In genomic region chr2:174585657-174586056, GRCh38 we compare ENCODE assay signal across 17 cellular contexts. TPM values are rescaled to one million over a fixed set of nuclear protein-coding genes. Genes with fewer than 3 reads are reported as not detected.
A peak's percentile ranks its signal among the peaks of the same experiment; 100 is the strongest.
DNase-seq lines count a peak whose midpoint lies in the region; ATAC-seq lines count a peak whose summit lies in the region.
"Had no signal": no experiment of that assay in that cellular context is flagged by ENCODE, and none has a peak within 500 bp of the region (broad histone marks: within the 10 kb centered on the region; RNA-seq: fewer than 3 reads in every experiment).

No MANE protein-coding gene starts in this region.

- intact Hi-C loops in activated T-helper 2 cell treated with anti-CD3 and anti-CD28 coated beads, Interferon-gamma antibody, Interleukin-2, Interleukin-4, amounts not matched to agents 10 μg/mL and 5 μg/mL and 100 μg/mL, durations not matched to agents 14 hours and 24 hours and 36 hours (cut with micrococcal nuclease): no loop called here

- no peaks in the 10 kb centered on the region for H3K27me3 ChIP-seq in HUES6 (ENCODE audit: control insufficient read depth, insufficient read depth, low read length)
- H3K27me3 ChIP-seq in GM23248 (replicated peaks; ENCODE audit: insufficient read depth): no peaks in the 10 kb centered on the region
- H3K27me3 ChIP-seq: brain microvascular endothelial cell, heart left ventricle, sigmoid colon, tibial artery had no signal

- H3K27me3 Mint-ChIP-seq in activated T-helper 2 cell treated with anti-CD3 and anti-CD28 coated beads, Interferon-gamma antibody, Interleukin-2, Interleukin-4, amounts not matched to agents 10 μg/mL and 5 μg/mL and 100 μg/mL, durations not matched to agents 14 hours and 24 hours and 36 hours (ENCODE audit: low read depth): no peaks in the 10 kb centered on the region
- H3K27me3 Mint-ChIP-seq in naive thymus-derived CD8-positive, alpha-beta T cell: no peaks in the 10 kb centered on the region

- POLR2A ChIA-PET in naive thymus-derived CD8-positive, alpha-beta T cell (lab: Charles Lee): interaction anchor here (1.0 to 5.8 kb wide), 4 partner anchors 8 to 49 kb away, joined by 3 to 33 read pairs (median 4); partner anchors contain the start of gene WIPF1

- no peak overlapping the region for H3K4me3 Mint-ChIP-seq in activated T-helper 2 cell treated with anti-CD3 and anti-CD28 coated beads, Interferon-gamma antibody, Interleukin-2, Interleukin-4, amounts not matched to agents 10 μg/mL and 5 μg/mL and 100 μg/mL, durations not matched to agents 14 hours and 24 hours and 36 hours (ENCODE audit: low read depth)
- peak overlapping the region in 9 of 10 donors; percentile 22 to 74 (median 53) for H3K4me3 Mint-ChIP-seq in naive thymus-derived CD8-positive, alpha-beta T cell
- H3K4me3 Mint-ChIP-seq: T-helper 2 cell treated with Interferon-gamma antibody and Interleukin-4, amounts not matched to agents 5 μg/mL and 100 μg/mL, for 36 hours had no signal

- H3K79me2 ChIP-seq in GM23248 (ENCODE audit: insufficient read depth): peaks cover 28% of the 10 kb centered on the region; the same call in 1 of the 2 replicates

- no peak for ATAC-seq in naive thymus-derived CD8-positive, alpha-beta T cell
- ATAC-seq in HG03196 (IDR thresholded peaks at IDR 0.05; ENCODE audit: unreplicated experiment): no peak
- ATAC-seq: GM12878, heart left ventricle, Right ventricle myocardium inferior had no signal

- H3K4me3 ChIP-seq in HUES6 (ENCODE audit: low read depth, low read length) (peak overlapping the region; percentile 29; the same call in 1 of the 2 replicates), GM23248 (no peak overlapping the region)
- H3K4me3 ChIP-seq: GM12878, heart left ventricle, sigmoid colon, tibial artery had no signal

- H3K27ac ChIP-seq in HUES6 (ENCODE audit: low read depth, low read length): no peak overlapping the region
- no peak overlapping the region for H3K27ac ChIP-seq in GM23248
- H3K27ac ChIP-seq: 22Rv1, brain microvascular endothelial cell, tibial artery had no signal

- peaks cover 63% of the 10 kb centered on the region for H3K4me1 Mint-ChIP-seq in activated T-helper 2 cell treated with anti-CD3 and anti-CD28 coated beads, Interferon-gamma antibody, Interleukin-2, Interleukin-4, amounts not matched to agents 10 μg/mL and 5 μg/mL and 100 μg/mL, durations not matched to agents 14 hours and 24 hours and 36 hours (ENCODE audit: low read depth)
- peaks cover 45 to 97% (median 90%) of the 10 kb centered on the region in 4 donors for H3K4me1 Mint-ChIP-seq in naive thymus-derived CD8-positive, alpha-beta T cell

- H3K9me2 ChIP-seq in GM23248 (ENCODE audit: insufficient read depth): no peaks in the 10 kb centered on the region

- peaks cover 84% of the 10 kb centered on the region for H3K36me3 Mint-ChIP-seq in activated T-helper 2 cell treated with anti-CD3 and anti-CD28 coated beads, Interferon-gamma antibody, Interleukin-2, Interleukin-4, amounts not matched to agents 10 μg/mL and 5 μg/mL and 100 μg/mL, durations not matched to agents 14 hours and 24 hours and 36 hours (ENCODE audit: low read depth)
- peaks cover 0 to 89% (median 31%) of the 10 kb centered on the region in 3 donors for H3K36me3 Mint-ChIP-seq in naive thymus-derived CD8-positive, alpha-beta T cell

- H3K27ac Mint-ChIP-seq in activated T-helper 2 cell treated with anti-CD3 and anti-CD28 coated beads, Interferon-gamma antibody, Interleukin-2, Interleukin-4, amounts not matched to agents 10 μg/mL and 5 μg/mL and 100 μg/mL, durations not matched to agents 14 hours and 24 hours and 36 hours: peak overlapping the region; percentile 43
- H3K27ac Mint-ChIP-seq in naive thymus-derived CD8-positive, alpha-beta T cell: peak overlapping the region; percentile 88 to 100 (median 95)

- no peaks in the 10 kb centered on the region for H3K9me3 Mint-ChIP-seq in activated T-helper 2 cell treated with anti-CD3 and anti-CD28 coated beads, Interferon-gamma antibody, Interleukin-2, Interleukin-4, amounts not matched to agents 10 μg/mL and 5 μg/mL and 100 μg/mL, durations not matched to agents 14 hours and 24 hours and 36 hours
- H3K9me3 Mint-ChIP-seq in naive thymus-derived CD8-positive, alpha-beta T cell: no peaks in the 10 kb centered on the region
- H3K9me3 Mint-ChIP-seq: T-helper 2 cell treated with Interferon-gamma antibody and Interleukin-4, amounts not matched to agents 5 μg/mL and 100 μg/mL, for 36 hours had no signal

- H3K36me3 ChIP-seq in HUES6 (ENCODE audit: control insufficient read depth, insufficient read depth, low read length): no peaks in the 10 kb centered on the region
- peaks cover 18% of the 10 kb centered on the region for H3K36me3 ChIP-seq in GM23248 (ENCODE audit: low read depth)

- H3K9ac ChIP-seq in HUES6 (ENCODE audit: low read length) (no peak overlapping the region), GM23248 (no peak overlapping the region)

- no peaks in the 10 kb centered on the region for H3K9me3 ChIP-seq in HUES6 (ENCODE audit: control insufficient read depth, insufficient read depth, low read depth, low read length)
- H3K9me3 ChIP-seq in GM23248 (ENCODE audit: low read depth): no peaks in the 10 kb centered on the region
- H3K9me3 ChIP-seq: heart left ventricle, sigmoid colon, tibial artery had no signal

- H3K4me1 ChIP-seq in HUES6 (ENCODE audit: control insufficient read depth, insufficient read depth, low read length) (peaks cover 30% of the 10 kb centered on the region), GM23248 (ENCODE audit: insufficient read depth) (peaks cover 24% of the 10 kb centered on the region)

- no peak overlapping the region for H2AFZ ChIP-seq in GM23248

- 0 out of 2 replicates have a peak, but pooled peaks cover 1% of the 10 kb centered on the region for H3F3A ChIP-seq in GM23248 (ENCODE audit: insufficient read depth)

- DNase-seq in DMS53 (lab: John Stamatoyannopoulos, UW) (peak; percentile 50), DMS53 treated with DMSO at 0.1 percent for 48 hours (lab: John Stamatoyannopoulos, UW; ENCODE audit: unreplicated experiment) (no peak), NCI-H1417 (lab: John Stamatoyannopoulos, UW) (no peak), GM23248 (no peak)
- no peak for DNase-seq in activated T-helper 2 cell treated with anti-CD3 and anti-CD28 coated beads, Interferon-gamma antibody, Interleukin-2, Interleukin-4, amounts not matched to agents 10 μg/mL and 5 μg/mL and 100 μg/mL, durations not matched to agents 14 hours and 24 hours and 36 hours (ENCODE audit: low spot score)
- DNase-seq in naive thymus-derived CD8-positive, alpha-beta T cell: no peak
- DNase-seq: brain microvascular endothelial cell, heart left ventricle, midbrain, sigmoid colon, tibial artery had no signal

- no peak overlapping the region for H3K4me2 ChIP-seq in GM23248 (ENCODE audit: unreplicated experiment)

- 51 to 59% methylated on average over 5 of the region's 5 CpGs for WGBS in GM23248 (ENCODE audit: low coverage in 1 of 2, low lambda C conversion rate in 2 of 2, missing lambda C conversion rate in 2 of 2), 2 experiments

- in situ Hi-C loops in GM23248 (cut with MboI): loop anchor here (10.0 kb wide), 1 partner anchor 99 kb away; no protein-coding TSS in a partner anchor

- no peaks in the 10 kb centered on the region for H4K20me1 ChIP-seq in GM23248 (ENCODE audit: insufficient read depth)

RNA-seq across cellular contexts. Expression of gene WIPF1, which starts 11.9 kb away (rescaled TPM):
- total RNA-seq in activated T-helper 2 cell treated with anti-CD3 and anti-CD28 coated beads, Interferon-gamma antibody, Interleukin-2, Interleukin-4, amounts not matched to agents 10 μg/mL and 5 μg/mL and 100 μg/mL, durations not matched to agents 14 hours and 24 hours and 36 hours: 281 and 287 TPM in 2 replicates
- total RNA-seq in naive thymus-derived CD8-positive, alpha-beta T cell: 100 to 1,000 TPM; 408 to 419 TPM
- 100 to 1,000 TPM in 2 of 3 donors, 10 to 100 TPM in 1; 97.5 to 116 (median 103) TPM for polyA plus RNA-seq in naive thymus-derived CD8-positive, alpha-beta T cell
- 20.1 and 21.4 TPM in 2 replicates for total RNA-seq in GM23248 (2014; rRNA removed; shearing (Covaris generic))
- 47.8 and 50.3 TPM in 2 replicates for polyA plus RNA-seq in GM23248 (2016; fragmentation: Nextera tagmentation; extraction: Ambion mirVana)

Comparison
In these comparisons a context has a peak if more than half of its experiments do, and no peak if none do; other contexts are left out.
1. RNA of gene WIPF1, which starts 11.9 kb away (total RNA-seq): 408 to 419 TPM in naive thymus-derived CD8-positive, alpha-beta T cell and 281 to 287 TPM in activated T-helper 2 cell treated with anti-CD3 and anti-CD28 coated beads, Interferon-gamma antibody, Interleukin-2, Interleukin-4, amounts not matched to agents 10 μg/mL and 5 μg/mL and 100 μg/mL, durations not matched to agents 14 hours and 24 hours and 36 hours; 20.1 to 21.4 TPM in GM23248; every median in the first group is over 10 times any median in the second.